ENCODE assay signal across 8 cellular contexts in genomic region chr21:45455321-45456013, GRCh38. TPM values are rescaled to one million over a fixed set of nuclear protein-coding genes. Genes with fewer than 3 reads are reported as not detected.
DNase-seq lines count a peak whose midpoint lies in the region; ATAC-seq, FAIRE-seq and TF ChIP-seq lines count a peak whose summit lies in the region.

No MANE protein-coding gene starts in this region.

- peak overlapping the region; percentile 55 for H3K9ac ChIP-seq in fibroblast of lung (ENCODE audit: insufficient read depth, low read length)

- no peaks in the 10 kb centered on the region for H3K36me3 ChIP-seq in fibroblast of lung (ENCODE audit: control insufficient read depth, insufficient read depth, low read length)

- H3K27me3 ChIP-seq in fibroblast of lung (ENCODE audit: control insufficient read depth, insufficient read depth, low read length), result no peaks in the 10 kb centered on the region

- intact Hi-C loops in posterior vena cava (cut with DNase I), result no loop called here

- H3K79me2 ChIP-seq in fibroblast of lung (ENCODE audit: control insufficient read depth, insufficient read depth, low read length), result no peaks in the 10 kb centered on the region

- no peaks in the 10 kb centered on the region for H3K9me3 ChIP-seq in fibroblast of lung (ENCODE audit: control insufficient read depth, insufficient read depth, low read depth, low read length)

- peaks cover 29% of the 10 kb centered on the region for H3K4me1 ChIP-seq in fibroblast of lung (ENCODE audit: control insufficient read depth, extremely low read depth, insufficient read depth, low read length)

- no peaks in the 10 kb centered on the region for H4K20me1 ChIP-seq in fibroblast of lung (ENCODE audit: control insufficient read depth, extremely low read depth, insufficient read depth, low read length)

- no peak for ATAC-seq in GM18519 (IDR thresholded peaks at IDR 0.05; ENCODE audit: low FRiP score, unreplicated experiment)
- ATAC-seq in HG02884 (IDR thresholded peaks at IDR 0.05; ENCODE audit: unreplicated experiment), result no peak

- no peak for FAIRE-seq in RCC 7860 (lab: Jason Lieb, UNC)

- no peak for TF ChIP-seq CTCF in fibroblast of lung (conservative IDR thresholded peaks at IDR 0.05 in 1 of 2, IDR thresholded peaks at IDR 0.05 in 1 of 2; ENCODE audit: low read depth in 1 of 2, low read length in 2 of 2)

- no peak overlapping the region for H2AFZ ChIP-seq in fibroblast of lung (ENCODE audit: low read length)

- peak overlapping the region; percentile 27 to 52 (median 34) for H3K4me3 ChIP-seq in fibroblast of lung (replicated peaks in 1 of 4; ENCODE audit: control extremely low read depth in 1 of 4, insufficient read depth in 1 of 4, low read depth in 3 of 4, low read length in 4 of 4)

- H3K27ac ChIP-seq in fibroblast of lung (ENCODE audit: insufficient read depth, low read length), result peak overlapping the region; percentile 44

- peak; percentile 46 for DNase-seq in DMS79 (lab: John Stamatoyannopoulos, UW)
- DNase-seq in RCC 7860 (ENCODE audit: low spot score), result peak; percentile 52
- peak; percentile 55 to 61 for DNase-seq in fibroblast of lung (ENCODE audit: low read depth in 2 of 2)
- peak; percentile 81 for DNase-seq in posterior vena cava (ENCODE audit: low spot score)
- DNase-seq in OCI-M2 (lab: John Stamatoyannopoulos, UW; ENCODE audit: unreplicated experiment), result no peak
- no peak for DNase-seq in occipital lobe (lab: John Stamatoyannopoulos, UW)

- H3K4me2 ChIP-seq in fibroblast of lung (ENCODE audit: extremely low read depth, insufficient read depth, low read length), result peak overlapping the region; percentile 92

RNA-seq across cellular contexts. Expression of gene COL18A1, which starts 50.5 kb away (rescaled TPM):
- total RNA-seq in fibroblast of lung (26.2 and 38.8 TPM in 2 replicates), posterior vena cava (100 to 1,000 TPM; 117 to 133 TPM), occipital lobe (15.4 TPM)
- 9.0 and 24.3 TPM in 2 replicates for polyA plus RNA-seq in fibroblast of lung
- polyA plus RNA-seq in fibroblast of lung (2012), result 25.9 and 60.7 TPM in 2 replicates
- polyA minus RNA-seq in fibroblast of lung (ENCODE audit: low replicate concordance), result 10.5 and 29.1 TPM in 2 replicates

Comparison
In these comparisons a context has a peak if more than half of its experiments do, and no peak if none do; other contexts are left out.
1. DNase-seq: peak in DMS79 (single experiment), RCC 7860 (single experiment), fibroblast of lung (2 of 2) and posterior vena cava (single experiment); none in OCI-M2 (single experiment) and occipital lobe (single experiment).